ENCODE assay signal across 8 cellular contexts in genomic region chrX:48522291-48522690, GRCh38. TPM values are rescaled to one million over a fixed set of nuclear protein-coding genes. Genes with fewer than 3 reads are reported as not detected.
DNase-seq lines count a peak whose midpoint lies in the region; ATAC-seq and TF ChIP-seq lines count a peak whose summit lies in the region.

No MANE protein-coding gene starts in this region.

- POLR2A ChIA-PET in MCF 10A (lab: Yijun Ruan, JAX): interaction anchor here (0.7 to 2.2 kb wide), 7 partner anchors 9 to 600 kb away, joined by 3 to 15 read pairs (median 8); partner anchors contain the start of genes FTSJ1, PORCN, RBM3 and TBC1D25

- DNase-seq in heart left ventricle (no peak), Right ventricle myocardium superior (no peak), MCF 10A (ENCODE audit: unreplicated experiment) (no peak), mesenchymal stem cell (no peak), vagina (ENCODE audit: extremely low spot score in 2 of 2) (no peak), DMS79 (lab: John Stamatoyannopoulos, UW) (no peak), KBM-7 (no peak)
- no peak for DNase-seq in stimulated activated CD4-positive, alpha-beta T cell treated with anti-CD3 and anti-CD28 coated beads, Interleukin-4, amount 100 ng/mL, for 24 hours

- no peak overlapping the region for H4K8ac ChIP-seq in mesenchymal stem cell (ENCODE audit: low read length)

- H3K14ac ChIP-seq in mesenchymal stem cell (ENCODE audit: low read length in 2 of 2): peak overlapping the region in 1 of 2 experiments; percentile 32

- no peak overlapping the region for H2BK15ac ChIP-seq in mesenchymal stem cell (ENCODE audit: low read depth, poor library complexity, severe bottlenecking)

- H3K4me3 ChIP-seq in heart left ventricle: peak overlapping the region; percentile 26 to 79 (median 62)
- H3K4me3 ChIP-seq in mesenchymal stem cell (ENCODE audit: insufficient read depth in 1 of 2, low read depth in 1 of 2, low read length in 2 of 2): peak overlapping the region; percentile 68 to 76
- H3K4me3 ChIP-seq in vagina: peak overlapping the region; percentile 40 to 51

- peak overlapping the region in 1 of 2 experiments; percentile 82 for H3K18ac ChIP-seq in mesenchymal stem cell (ENCODE audit: low read depth in 1 of 2, low read length in 2 of 2)

- peaks cover 16% of the 10 kb centered on the region for H3K36me3 Mint-ChIP-seq in MCF 10A (ENCODE audit: insufficient read depth, unreplicated experiment)

- H3K9me3 Mint-ChIP-seq in MCF 10A (ENCODE audit: unreplicated experiment): no peaks in the 10 kb centered on the region

- H3K4me1 ChIP-seq in heart left ventricle (peaks cover 0 to 8% (median 1%) of the 10 kb centered on the region in 12 donors), mesenchymal stem cell (ENCODE audit: control insufficient read depth, insufficient read depth, low read depth, low read length) (peaks cover 2% of the 10 kb centered on the region), vagina (peaks cover 9% of the 10 kb centered on the region)

- H2AFZ ChIP-seq in mesenchymal stem cell (ENCODE audit: low read depth, low read length): no peak overlapping the region

- intact Hi-C loops in heart left ventricle (cut with DNase I) (no loop called here), Right ventricle myocardium superior (cut with DNase I) (no loop called here), MCF 10A (cut with micrococcal nuclease) (no loop called here), vagina (cut with DNase I) (no loop called here)

- TF ChIP-seq POLR2A in heart left ventricle (IDR thresholded peaks at IDR 0.05) (no peak), vagina (IDR thresholded peaks at IDR 0.05) (no peak)

- peaks cover 9% of the 10 kb centered on the region for H3K79me1 ChIP-seq in mesenchymal stem cell (replicated peaks; ENCODE audit: low read length, poor library complexity, severe bottlenecking)

- peak overlapping the region; percentile 91 for H3K4me2 ChIP-seq in mesenchymal stem cell (ENCODE audit: low read length, poor library complexity, severe bottlenecking)

- H3K27ac Mint-ChIP-seq in MCF 10A (ENCODE audit: low read depth, unreplicated experiment): peak overlapping the region; percentile 57

- no peak overlapping the region for H4K91ac ChIP-seq in mesenchymal stem cell (ENCODE audit: low read length)

- H3K4me1 Mint-ChIP-seq in MCF 10A (ENCODE audit: insufficient read depth, unreplicated experiment): no peaks in the 10 kb centered on the region

- H3K27me3 ChIP-seq in heart left ventricle (peaks cover 0 to 4% (median 0%) of the 10 kb centered on the region in 9 donors), mesenchymal stem cell (ENCODE audit: control insufficient read depth in 1 of 2, insufficient read depth in 1 of 2, low read length in 2 of 2) (peaks cover 0 to 3% of the 10 kb centered on the region in 2 experiments), vagina (no peaks in the 10 kb centered on the region)

- peak overlapping the region; percentile 77 for H3K9ac ChIP-seq in mesenchymal stem cell (ENCODE audit: low read length)

- WGBS in heart left ventricle, 4 donors: 5 to 53% (median 22%) methylated on average over 10 of the region's 10 CpGs
- WGBS in mesenchymal stem cell: 10% methylated on average over 6 of the region's 10 CpGs

- H3K23ac ChIP-seq in mesenchymal stem cell (ENCODE audit: low read length in 2 of 2): no peak overlapping the region

- H3K9me3 ChIP-seq in heart left ventricle (no peaks in the 10 kb centered on the region), mesenchymal stem cell (ENCODE audit: control insufficient read depth, low read length) (no peaks in the 10 kb centered on the region), vagina (no peaks in the 10 kb centered on the region)

- ATAC-seq in heart left ventricle (no peak), Right ventricle myocardium superior (ENCODE audit: poor library complexity) (no peak)

- no peak overlapping the region for H2AK5ac ChIP-seq in mesenchymal stem cell (ENCODE audit: low read length, severe bottlenecking)

- H2BK12ac ChIP-seq in mesenchymal stem cell (ENCODE audit: low read length in 2 of 2): no peak overlapping the region

- H2BK120ac ChIP-seq in mesenchymal stem cell (ENCODE audit: low read depth, low read length): no peak overlapping the region

- in situ Hi-C loops in KBM-7 (cut with MboI; ENCODE audit: low pct_unique_long_range_greater_than_20kb, low sequenced_read_pairs): no loop called here

- CTCF ChIA-PET in MCF 10A (lab: Yijun Ruan, JAX): no interaction called here

- TF ChIP-seq CTCF in heart left ventricle (IDR thresholded peaks at IDR 0.05): no peak
- TF ChIP-seq CTCF in MCF 10A (IDR thresholded peaks at IDR 0.05; ENCODE audit: unreplicated experiment): no peak
- no peak for TF ChIP-seq CTCF in vagina (IDR thresholded peaks at IDR 0.05)

- no peak overlapping the region for H2BK5ac ChIP-seq in mesenchymal stem cell (ENCODE audit: low read depth, low read length, poor library complexity, severe bottlenecking)

- H3K27ac ChIP-seq in heart left ventricle (peak overlapping the region in 11 of 12 donors; percentile 33 to 83 (median 72)), mesenchymal stem cell (ENCODE audit: low read length, poor library complexity, severe bottlenecking) (peak overlapping the region; percentile 69), vagina (peak overlapping the region; percentile 59)

- H3K36me3 ChIP-seq in heart left ventricle (peaks cover 0 to 13% (median 3%) of the 10 kb centered on the region in 9 donors), mesenchymal stem cell (ENCODE audit: control insufficient read depth in 1 of 2, insufficient read depth in 2 of 2, low read depth in 1 of 2, low read length in 2 of 2) (peaks cover 8 to 11% of the 10 kb centered on the region in 2 experiments), vagina (peaks cover 0 to 4% of the 10 kb centered on the region in 2 donors)

- H3K4me3 Mint-ChIP-seq in MCF 10A (ENCODE audit: unreplicated experiment): peak overlapping the region; percentile 77

- H3K27me3 Mint-ChIP-seq in MCF 10A (ENCODE audit: insufficient read depth, unreplicated experiment): no peaks in the 10 kb centered on the region

- H3K4ac ChIP-seq in mesenchymal stem cell (ENCODE audit: low read depth in 1 of 2, low read length in 2 of 2): peak overlapping the region in 1 of 2 experiments; percentile 7

- TSS peak; percentile 64 for BruUV-seq in MCF 10A (replicated peaks; lab: Mats Ljungman, UMichigan)

RNA-seq across cellular contexts. Expression of gene EBP, which starts 0.7 kb away (rescaled TPM):
- total RNA-seq in heart left ventricle: 10 to 100 TPM; 37.1 to 72.5 (median 55.3) TPM
- polyA plus RNA-seq in heart left ventricle: 100 to 1,000 TPM in 1 of 2 donors, 10 to 100 TPM in 1; 93.8 to 118 TPM
- 47.2 TPM for total RNA-seq in Right ventricle myocardium superior
- total RNA-seq in MCF 10A (2022): 66.9 and 102 TPM in 2 replicates
- polyA plus RNA-seq in mesenchymal stem cell (2013, experiment 1 of 2): 98.9 TPM
- 97.3 TPM for polyA plus RNA-seq in mesenchymal stem cell (2013, experiment 2 of 2)
- 55.2 TPM for total RNA-seq in vagina

RNA-seq across cellular contexts. Expression of gene PORCN, which starts 13.5 kb away (rescaled TPM):
- total RNA-seq in heart left ventricle (10 to 100 TPM in 8 of 9 donors, 1 to 10 TPM in 1; 9.6 to 35.7 (median 17.3) TPM), Right ventricle myocardium superior (12.0 TPM), MCF 10A (2022) (29.2 and 39.0 TPM in 2 replicates), vagina (15.7 TPM)
- polyA plus RNA-seq in heart left ventricle: 10 to 100 TPM; 10.5 to 37.3 TPM
- polyA plus RNA-seq in mesenchymal stem cell (2013, experiment 1 of 2): 12.1 TPM
- 12.5 TPM for polyA plus RNA-seq in mesenchymal stem cell (2013, experiment 2 of 2)

RNA-seq across cellular contexts. Expression of gene TBC1D25, which starts 17.2 kb away (rescaled TPM):
- total RNA-seq in heart left ventricle (10 to 100 TPM; 13.4 to 21.6 (median 16.8) TPM), Right ventricle myocardium superior (13.9 TPM), MCF 10A (2022) (14.4 and 18.2 TPM in 2 replicates), vagina (13.8 TPM)
- polyA plus RNA-seq in heart left ventricle: 10 to 100 TPM in 1 of 2 donors, 1 to 10 TPM in 1; 5.2 to 23.7 TPM
- polyA plus RNA-seq in mesenchymal stem cell (2013, experiment 1 of 2): 11.5 TPM
- 12.4 TPM for polyA plus RNA-seq in mesenchymal stem cell (2013, experiment 2 of 2)

RNA-seq across cellular contexts. Expression of gene FTSJ1, which starts 46.3 kb away (rescaled TPM):
- total RNA-seq in heart left ventricle (10 to 100 TPM; 13.6 to 34.3 (median 18.1) TPM), Right ventricle myocardium superior (14.3 TPM), MCF 10A (2022) (92.5 and 107 TPM in 2 replicates), vagina (31.7 TPM)
- polyA plus RNA-seq in heart left ventricle: 10 to 100 TPM; 15.2 to 62.4 TPM
- 52.9 TPM for polyA plus RNA-seq in mesenchymal stem cell (2013, experiment 1 of 2)
- 53.1 TPM for polyA plus RNA-seq in mesenchymal stem cell (2013, experiment 2 of 2)

RNA-seq across cellular contexts. Expression of gene RBM3, which starts 52.0 kb away (rescaled TPM):
- 100 to 1,000 TPM in 5 of 9 donors, 10 to 100 TPM in 4; 34.5 to 172 (median 111) TPM for total RNA-seq in heart left ventricle
- 100 to 1,000 TPM in 1 of 2 donors, 10 to 100 TPM in 1; 56.5 to 187 TPM for polyA plus RNA-seq in heart left ventricle
- 103 TPM for total RNA-seq in Right ventricle myocardium superior
- total RNA-seq in MCF 10A (2022): 318 and 354 TPM in 2 replicates
- polyA plus RNA-seq in mesenchymal stem cell (2013, experiment 1 of 2): 429 TPM
- 434 TPM for polyA plus RNA-seq in mesenchymal stem cell (2013, experiment 2 of 2)
- 148 TPM for total RNA-seq in vagina
